In genomic region chr5:149147673-149148072, GRCh38 we compare ENCODE assay signal across 10 cellular contexts.
"Had no signal": no experiment of that assay in that cellular context is flagged by ENCODE, and none has a peak within 500 bp of the region (broad histone marks: within the 10 kb centered on the region; RNA-seq: fewer than 3 reads in every experiment).

No MANE protein-coding gene starts in this region.

- DNase-seq: activated CD4-positive, CD25-positive, alpha-beta regulatory T cell treated with anti-CD3 and anti-CD28 coated beads, Interleukin-2, amount 50 U/mL, for 72 hours; activated naive CD4-positive, alpha-beta T cell treated with anti-CD3 and anti-CD28 coated beads, Interleukin-2, amount 10 ng/mL, durations not matched to agents 7 days and 5 days; activated T-cell treated with anti-CD3 and anti-CD28 coated beads for 4 hours; dermis blood vessel endothelial cell; effector memory CD8-positive, alpha-beta T cell; mesendoderm; nephron progenitor cell; occipital lobe; T-cell had no signal

- ATAC-seq: effector memory CD8-positive, alpha-beta T cell; left lobe of liver; T-cell had no signal
